ENCODE assay signal across 1 cellular context in genomic region chr5:181168595-181169118, GRCh38.
TF ChIP-seq lines count a peak whose summit lies in the region.

No MANE protein-coding gene starts in this region.

TF ChIP-seq in HCT116, 20 proteins besides CTCF, POLR2A, EP300 and RAD21 (continued from another document):
- TF ChIP-seq ZBTB33 (IDR thresholded peaks at IDR 0.05; ENCODE audit: extremely low read depth, insufficient replicate concordance, low read length) (no peak), EZH2 (IDR thresholded peaks at IDR 0.05) (no peak), EGR1 (IDR thresholded peaks at IDR 0.05; ENCODE audit: low read depth) (no peak), MAX (IDR thresholded peaks at IDR 0.05) (no peak), ATF3 (IDR thresholded peaks at IDR 0.05) (no peak), CBX3 (IDR thresholded peaks at IDR 0.05; ENCODE audit: low read depth) (no peak), SP1 (IDR thresholded peaks at IDR 0.05; ENCODE audit: low read depth) (no peak)
